Comparison of ENCODE assay signal across 27 cellular contexts in genomic region chr4:154519214-154519613, GRCh38. TPM values are rescaled to one million over a fixed set of nuclear protein-coding genes. Genes with fewer than 3 reads are reported as not detected.
DNase-seq lines count a peak whose midpoint lies in the region; ATAC-seq, FAIRE-seq and TF ChIP-seq lines count a peak whose summit lies in the region.
"Had no signal": no experiment of that assay in that cellular context is flagged by ENCODE, and none has a peak within 500 bp of the region (broad histone marks: within the 10 kb centered on the region; RNA-seq: fewer than 3 reads in every experiment).

No MANE protein-coding gene starts in this region.

- H4K20me1 ChIP-seq in HepG2 (ENCODE audit: insufficient read depth, low read length) = no peaks in the 10 kb centered on the region

- TF ChIP-seq POLR2A in HepG2 (IDR thresholded peaks at IDR 0.05; ENCODE audit: insufficient read depth in 1 of 2, low read depth in 2 of 2, low read length in 2 of 2) (no peak), ovary (IDR thresholded peaks at IDR 0.05) (no peak)

- in situ Hi-C loops in HepG2 (cut with HindIII; ENCODE audit: extremely low pct_ligation_motif_present, low pct_unique_long_range_greater_than_20kb) = no loop called here

- TF ChIP-seq EP300 in HepG2 (IDR thresholded peaks at IDR 0.05; ENCODE audit: low read depth in 2 of 2, low read length in 2 of 2) = no peak
- TF ChIP-seq EP300 in HepG2 (CRISPR knock-in tag; IDR thresholded peaks at IDR 0.05; ENCODE audit: borderline replicate concordance) = no peak
- TF ChIP-seq EP300 in ovary (IDR thresholded peaks at IDR 0.05) = no peak

- TF ChIP-seq CTCF in liver (IDR thresholded peaks at IDR 0.05; ENCODE audit: low read depth, low read length, missing input control) (no peak), HepG2 (CRISPR knock-in tag; IDR thresholded peaks at IDR 0.05) (no peak), neural crest cell (conservative IDR thresholded peaks at IDR 0.05) (no peak), ovary (IDR thresholded peaks at IDR 0.05) (no peak)

- H3K4me3 Mint-ChIP-seq in neural crest cell = no peak overlapping the region
- H3K4me3 Mint-ChIP-seq: CD4-positive, CD25-positive, alpha-beta regulatory T cell; CD8-positive, alpha-beta memory T cell; IgD-negative memory B cell had no signal

- H3K79me2 ChIP-seq in HepG2 (ENCODE audit: insufficient read depth, low read length) = no peaks in the 10 kb centered on the region

- H3K27ac ChIP-seq in liver (ENCODE audit: low read depth in 1 of 2, low read length in 2 of 2) (no peak overlapping the region), HepG2 (ENCODE audit: extremely low read length, insufficient read depth, low read length) (no peak overlapping the region), caudate nucleus (ENCODE audit: low read depth, low read length) (peak overlapping the region; percentile 58), ovary (no peak overlapping the region)
- H3K27ac ChIP-seq: GM23248, HL-60 had no signal

- no peak for FAIRE-seq in HepG2 (lab: Jason Lieb, UNC)
- FAIRE-seq: A204.1, GM12878, GM19239, H54 had no signal

- no peaks in the 10 kb centered on the region for H3K9me3 ChIP-seq in liver (ENCODE audit: control insufficient read depth in 4 of 4, low read length in 3 of 4)
- H3K9me3 ChIP-seq in HepG2 (ENCODE audit: low read length) = no peaks in the 10 kb centered on the region
- H3K9me3 ChIP-seq in ovary = no peaks in the 10 kb centered on the region
- H3K9me3 ChIP-seq: BE2C had no signal

- CTCF ChIA-PET in HepG2 (lab: Yijun Ruan, JAX; ENCODE audit: low intra/inter-chr PET ratio, low total read pairs) = no interaction called here

- no TSS peak for BruUV-seq in HepG2 (replicated peaks; lab: Mats Ljungman, UMichigan)

- 68% methylated on average over 4 of the region's 4 CpGs for WGBS in liver
- WGBS in HepG2 (ENCODE audit: low lambda C conversion rate) = 2% methylated on average over 4 of the region's 4 CpGs
- 78 to 81% (median 80%) methylated on average over 4 of the region's 4 CpGs for whole genome bisulfite sequencing in ovary, 3 donors

- H3K9me3 Mint-ChIP-seq in neural crest cell = no peaks in the 10 kb centered on the region
- H3K9me3 Mint-ChIP-seq: CD8-positive, alpha-beta memory T cell had no signal

- no peaks in the 10 kb centered on the region for H3K4me1 ChIP-seq in liver (ENCODE audit: control insufficient read depth in 4 of 4, insufficient read depth in 4 of 4, low read length in 3 of 4)
- H3K4me1 ChIP-seq in HepG2 (ENCODE audit: insufficient read depth, low read length) = no peaks in the 10 kb centered on the region
- no peaks in the 10 kb centered on the region for H3K4me1 ChIP-seq in ovary (ENCODE audit: insufficient read depth)
- H3K4me1 ChIP-seq: BE2C had no signal

- POLR2A ChIA-PET in HepG2 (lab: Yijun Ruan, JAX) = no interaction called here

- no peak overlapping the region for H3K9ac ChIP-seq in liver (ENCODE audit: low read depth in 1 of 2, low read length in 2 of 2)
- H3K9ac ChIP-seq in HepG2 (ENCODE audit: insufficient read depth, low read depth, low read length) = no peak overlapping the region
- H3K9ac ChIP-seq: GM23248 had no signal

- H3K27me3 Mint-ChIP-seq in neural crest cell (ENCODE audit: low read depth) = no peaks in the 10 kb centered on the region

- TF ChIP-seq RAD21 in liver (IDR thresholded peaks at IDR 0.05) (no peak), HepG2 (CRISPR knock-in tag; IDR thresholded peaks at IDR 0.05) (no peak)

- peak overlapping the region; percentile 45 for H3K27ac Mint-ChIP-seq in neural crest cell (ENCODE audit: unreplicated experiment)
- H3K27ac Mint-ChIP-seq: CD4-positive, CD25-positive, alpha-beta regulatory T cell; CD8-positive, alpha-beta memory T cell; IgD-negative memory B cell had no signal

- H3K36me3 Mint-ChIP-seq in neural crest cell (ENCODE audit: low read depth) = no peaks in the 10 kb centered on the region
- H3K36me3 Mint-ChIP-seq: CD4-positive, CD25-positive, alpha-beta regulatory T cell; CD8-positive, alpha-beta memory T cell had no signal

- H3K4me2 ChIP-seq in HepG2 (ENCODE audit: low read depth, low read length) = no peak overlapping the region

- H3K4me1 Mint-ChIP-seq in neural crest cell = peaks cover 53% of the 10 kb centered on the region
- H3K4me1 Mint-ChIP-seq: CD4-positive, CD25-positive, alpha-beta regulatory T cell; CD8-positive, alpha-beta memory T cell had no signal

- H2AFZ ChIP-seq in HepG2 (ENCODE audit: low read length) = no peak overlapping the region
- H2AFZ ChIP-seq: GM23248 had no signal

- no peaks in the 10 kb centered on the region for H3K36me3 ChIP-seq in liver (ENCODE audit: control insufficient read depth in 4 of 4, insufficient read depth in 3 of 4, low read depth in 1 of 4, low read length in 3 of 4)
- H3K36me3 ChIP-seq in HepG2 (replicated peaks in 1 of 2; ENCODE audit: control insufficient read depth in 1 of 2, insufficient read depth in 2 of 2, low read length in 2 of 2) = no peaks in the 10 kb centered on the region
- no peaks in the 10 kb centered on the region for H3K36me3 ChIP-seq in ovary
- H3K36me3 ChIP-seq: BE2C had no signal

- DNase-seq in HepG2 (ENCODE audit: low spot score) (no peak), caudate nucleus (lab: John Stamatoyannopoulos, UW) (no peak), neural crest cell (ENCODE audit: low read depth, low spot score) (no peak), ovary (no peak)
- DNase-seq: ACHN; BE2C; C1 segment of cervical spinal cord; CD4-positive, CD25-positive, alpha-beta regulatory T cell; CD8-positive, alpha-beta memory T cell; COR-L47; DMS 273 treated with DMSO at 0.1 percent for 48 hours; DMS53; DND-41; EL; GM23248; HCEC 1CT had no signal

- H3K4me3 ChIP-seq in liver (ENCODE audit: low read depth in 1 of 3, low read length in 3 of 3) = no peak overlapping the region
- H3K4me3 ChIP-seq in HepG2 (replicated peaks in 1 of 3; ENCODE audit: insufficient read depth in 1 of 3, low read depth in 2 of 3, low read length in 3 of 3) = no peak overlapping the region
- H3K4me3 ChIP-seq in ovary = no peak overlapping the region
- H3K4me3 ChIP-seq: GM12878, GM23248 had no signal

- ATAC-seq in HepG2 (no peak), GM18511 (IDR thresholded peaks at IDR 0.05; ENCODE audit: unreplicated experiment) (no peak), HG03159 (IDR thresholded peaks at IDR 0.05; ENCODE audit: unreplicated experiment) (no peak)
- ATAC-seq: GM12878 had no signal

- H3K27me3 ChIP-seq in liver (ENCODE audit: control insufficient read depth in 4 of 4, insufficient read depth in 4 of 4, low read length in 3 of 4) (peaks cover 0 to 2% (median 0%) of the 10 kb centered on the region in 4 donors), HepG2 (ENCODE audit: control insufficient read depth in 1 of 2, insufficient read depth in 2 of 2, low read length in 2 of 2) (peaks cover 0 to 13% of the 10 kb centered on the region in 2 experiments; a peak in 1 of 5 replicates), ovary (no peaks in the 10 kb centered on the region)

- intact Hi-C loops in HepG2 (cut with micrococcal nuclease; ENCODE audit: unreplicated experiment) = no loop called here
- intact Hi-C loops in ovary (cut with DNase I) = no loop called here

RNA-seq across cellular contexts. Expression of gene DCHS2, which starts 27.6 kb away (rescaled TPM):
- total RNA-seq in liver (under 1 TPM; 0.09 to 0.50 TPM), HepG2 (2016; rRNA removed; fragmentation: Illumina TruSeq; extraction: Trizol) (not detected in 2 replicates), neural crest cell (0.91 and 1.2 TPM in 2 replicates), ovary (1 to 10 TPM; 1.1 to 8.7 (median 3.9) TPM)
- polyA plus RNA-seq in liver (under 1 TPM in 1 of 2 donors, not detected in 1; 0.07 TPM), HepG2 (2011; rRNA removed) (0.03 and 0.05 TPM in 2 replicates), ovary (under 1 TPM; 0.68 to 0.97 TPM)
- total RNA-seq in HepG2 (2016; cell fraction: cytosol; rRNA removed; fragmentation: Illumina TruSeq; extraction: Trizol; ENCODE audit: low read depth) = not detected in 2 replicates
- total RNA-seq in HepG2 (2016; cell fraction: insoluble cytoplasmic fraction; rRNA removed; fragmentation: Illumina TruSeq; extraction: Trizol) = 0.11 TPM in 1 of 2 replicates, not detected in the other
- not detected in 2 replicates for total RNA-seq in HepG2 (2016; cell fraction: membrane; rRNA removed; fragmentation: Illumina TruSeq; extraction: Trizol)
- total RNA-seq in HepG2 (2016; cell fraction: nucleus; rRNA removed; fragmentation: Illumina TruSeq; extraction: Trizol) = not detected in 2 replicates
- 0.04 and 0.09 TPM in 2 replicates for polyA plus RNA-seq in HepG2 (2011; cell fraction: cytosol; rRNA removed)
- 0.16 TPM in 2 replicates for polyA plus RNA-seq in HepG2 (2011; cell fraction: nucleus; rRNA removed)
- 0.03 and 0.20 TPM in 2 replicates for polyA plus RNA-seq in HepG2 (2012)
- polyA plus RNA-seq in HepG2 (2016; cell fraction: cytosol; fragmentation: Illumina TruSeq; extraction: Trizol; ENCODE audit: low read depth) = not detected in 2 replicates
- polyA plus RNA-seq in HepG2 (2016; cell fraction: insoluble cytoplasmic fraction; fragmentation: Illumina TruSeq; extraction: Trizol; ENCODE audit: low read depth) = not detected in 2 replicates
- not detected in 2 replicates for polyA plus RNA-seq in HepG2 (2016; cell fraction: membrane; fragmentation: Illumina TruSeq; extraction: Trizol; ENCODE audit: low read depth)
- not detected in 2 replicates for polyA plus RNA-seq in HepG2 (2016; cell fraction: nucleus; fragmentation: Illumina TruSeq; extraction: Trizol; ENCODE audit: insufficient read depth, low read depth)
- polyA minus RNA-seq in HepG2 (2011; rRNA and poly(A)+ RNA removed; ENCODE audit: low replicate concordance) = 0.24 TPM in 1 of 2 replicates, not detected in the other
- 0.53 TPM in 1 of 2 replicates, not detected in the other for polyA minus RNA-seq in HepG2 (2011; cell fraction: cytosol; rRNA and poly(A)+ RNA removed)
- 0.26 and 0.62 TPM in 2 replicates for polyA minus RNA-seq in HepG2 (2011; cell fraction: nucleus; rRNA and poly(A)+ RNA removed)
- total RNA-seq: CD4-positive, CD25-positive, alpha-beta regulatory T cell; G401; GM23248; HT1080 had no signal
- polyA plus RNA-seq: CD4-positive, CD25-positive, alpha-beta regulatory T cell; CD8-positive, alpha-beta memory T cell; GM23248 had no signal

RNA-seq across cellular contexts. Expression of gene PLRG1, which starts 31.0 kb away (rescaled TPM):
- total RNA-seq in liver (10 to 100 TPM; 28.4 to 51.5 TPM), HepG2 (2016; rRNA removed; fragmentation: Illumina TruSeq; extraction: Trizol) (110 and 177 TPM in 2 replicates), neural crest cell (93.3 and 103 TPM in 2 replicates), ovary (10 to 100 TPM; 26.5 to 90.9 (median 61.5) TPM)
- polyA plus RNA-seq in liver (10 to 100 TPM; 27.2 to 31.3 TPM), HepG2 (2011; rRNA removed) (63.2 and 77.3 TPM in 2 replicates), ovary (10 to 100 TPM; 35.6 to 71.1 TPM)
- 15.5 and 18.0 TPM in 2 replicates for total RNA-seq in HepG2 (2016; cell fraction: cytosol; rRNA removed; fragmentation: Illumina TruSeq; extraction: Trizol; ENCODE audit: low read depth)
- 117 and 184 TPM in 2 replicates for total RNA-seq in HepG2 (2016; cell fraction: insoluble cytoplasmic fraction; rRNA removed; fragmentation: Illumina TruSeq; extraction: Trizol)
- 30.7 and 37.3 TPM in 2 replicates for total RNA-seq in HepG2 (2016; cell fraction: membrane; rRNA removed; fragmentation: Illumina TruSeq; extraction: Trizol)
- 71.1 and 72.1 TPM in 2 replicates for total RNA-seq in HepG2 (2016; cell fraction: nucleus; rRNA removed; fragmentation: Illumina TruSeq; extraction: Trizol)
- polyA plus RNA-seq in HepG2 (2011; cell fraction: cytosol; rRNA removed) = 41.6 and 48.8 TPM in 2 replicates
- polyA plus RNA-seq in HepG2 (2011; cell fraction: nucleus; rRNA removed) = 44.8 and 48.6 TPM in 2 replicates
- polyA plus RNA-seq in HepG2 (2012) = 49.6 and 59.5 TPM in 2 replicates
- 13.7 and 18.4 TPM in 2 replicates for polyA plus RNA-seq in HepG2 (2016; cell fraction: cytosol; fragmentation: Illumina TruSeq; extraction: Trizol; ENCODE audit: low read depth)
- 142 and 150 TPM in 2 replicates for polyA plus RNA-seq in HepG2 (2016; cell fraction: insoluble cytoplasmic fraction; fragmentation: Illumina TruSeq; extraction: Trizol; ENCODE audit: low read depth)
- 18.9 and 20.9 TPM in 2 replicates for polyA plus RNA-seq in HepG2 (2016; cell fraction: membrane; fragmentation: Illumina TruSeq; extraction: Trizol; ENCODE audit: low read depth)
- 82.5 and 87.2 TPM in 2 replicates for polyA plus RNA-seq in HepG2 (2016; cell fraction: nucleus; fragmentation: Illumina TruSeq; extraction: Trizol; ENCODE audit: insufficient read depth, low read depth)
- polyA minus RNA-seq in HepG2 (2011; rRNA and poly(A)+ RNA removed; ENCODE audit: low replicate concordance) = 54.9 and 71.4 TPM in 2 replicates
- polyA minus RNA-seq in HepG2 (2011; cell fraction: cytosol; rRNA and poly(A)+ RNA removed) = 33.8 and 40.5 TPM in 2 replicates
- 50.3 and 76.6 TPM in 2 replicates for polyA minus RNA-seq in HepG2 (2011; cell fraction: nucleus; rRNA and poly(A)+ RNA removed)

RNA-seq across cellular contexts. Expression of gene FGB, which starts 43.6 kb away (rescaled TPM):
- total RNA-seq in liver (over 10,000 TPM; 11,744 to 21,431 TPM), HepG2 (2016; rRNA removed; fragmentation: Illumina TruSeq; extraction: Trizol) (408 and 784 TPM in 2 replicates), neural crest cell (not detected in 2 replicates), ovary (1 to 10 TPM in 3 of 7 donors, under 1 TPM in 1, not detected in 3; 0.20 to 5.0 (median 1.7) TPM)
- polyA plus RNA-seq in liver (over 10,000 TPM; 11,318 to 19,021 TPM), HepG2 (2011; rRNA removed) (226 and 273 TPM in 2 replicates), ovary (not detected)
- 56.7 and 69.7 TPM in 2 replicates for total RNA-seq in HepG2 (2016; cell fraction: cytosol; rRNA removed; fragmentation: Illumina TruSeq; extraction: Trizol; ENCODE audit: low read depth)
- 374 and 784 TPM in 2 replicates for total RNA-seq in HepG2 (2016; cell fraction: insoluble cytoplasmic fraction; rRNA removed; fragmentation: Illumina TruSeq; extraction: Trizol)
- total RNA-seq in HepG2 (2016; cell fraction: membrane; rRNA removed; fragmentation: Illumina TruSeq; extraction: Trizol) = 96.6 and 132 TPM in 2 replicates
- total RNA-seq in HepG2 (2016; cell fraction: nucleus; rRNA removed; fragmentation: Illumina TruSeq; extraction: Trizol) = 538 and 629 TPM in 2 replicates
- polyA plus RNA-seq in HepG2 (2011; cell fraction: cytosol; rRNA removed) = 107 and 238 TPM in 2 replicates
- 60.1 and 85.7 TPM in 2 replicates for polyA plus RNA-seq in HepG2 (2011; cell fraction: nucleus; rRNA removed)
- polyA plus RNA-seq in HepG2 (2012) = 449 and 489 TPM in 2 replicates
- polyA plus RNA-seq in HepG2 (2016; cell fraction: cytosol; fragmentation: Illumina TruSeq; extraction: Trizol; ENCODE audit: low read depth) = 53.8 and 63.1 TPM in 2 replicates
- 379 and 391 TPM in 2 replicates for polyA plus RNA-seq in HepG2 (2016; cell fraction: insoluble cytoplasmic fraction; fragmentation: Illumina TruSeq; extraction: Trizol; ENCODE audit: low read depth)
- 70.9 and 94.9 TPM in 2 replicates for polyA plus RNA-seq in HepG2 (2016; cell fraction: membrane; fragmentation: Illumina TruSeq; extraction: Trizol; ENCODE audit: low read depth)
- 850 and 880 TPM in 2 replicates for polyA plus RNA-seq in HepG2 (2016; cell fraction: nucleus; fragmentation: Illumina TruSeq; extraction: Trizol; ENCODE audit: insufficient read depth, low read depth)
- polyA minus RNA-seq in HepG2 (2011; rRNA and poly(A)+ RNA removed; ENCODE audit: low replicate concordance) = 57.2 TPM in 1 of 2 replicates, not detected in the other
- 69.4 and 146 TPM in 2 replicates for polyA minus RNA-seq in HepG2 (2011; cell fraction: cytosol; rRNA and poly(A)+ RNA removed)
- 65.9 and 110 TPM in 2 replicates for polyA minus RNA-seq in HepG2 (2011; cell fraction: nucleus; rRNA and poly(A)+ RNA removed)
- total RNA-seq: CD4-positive, CD25-positive, alpha-beta regulatory T cell; CD8-positive, alpha-beta memory T cell; G401; GM23248; HT1080 had no signal
- polyA plus RNA-seq: CD4-positive, CD25-positive, alpha-beta regulatory T cell; CD8-positive, alpha-beta memory T cell; GM23248; IgD-negative memory B cell had no signal

Comparison
In these comparisons a context has a peak if more than half of its experiments do, and no peak if none do; other contexts are left out.
1. RNA of gene FGB, which starts 43.6 kb away (total RNA-seq): 11,744 to 21,431 TPM in liver and 56.7 to 784 TPM in HepG2; 0.20 to 5.0 TPM in ovary and not detected in neural crest cell; every median in the first group is over 4 times any median in the second.